Comparison of ENCODE assay signal across 8 cellular contexts in genomic region chr10:122980209-122981065, GRCh38. TPM values are rescaled to one million over a fixed set of nuclear protein-coding genes. Genes with fewer than 3 reads are reported as not detected.
DNase-seq lines count a peak whose midpoint lies in the region; ATAC-seq and TF ChIP-seq lines count a peak whose summit lies in the region.

Gene PSTK, plus strand, starts transcription at chr10:122980401. Its CDS starts 79 bp downstream, at chr10:122980480.

- peaks cover 13% of the 10 kb centered on the region for H3K4me1 ChIP-seq in lower lobe of right lung

- intact Hi-C loops in activated CD8-positive, alpha-beta T cell treated with anti-CD3 and anti-CD28 coated beads for 36 hours (cut with micrococcal nuclease), result no loop called here
- intact Hi-C loops in lower lobe of right lung (cut with DNase I), result no loop called here

- peak within 1 kb of the TSS; percentile 75 for H3K4me3 Mint-ChIP-seq in activated CD8-positive, alpha-beta T cell treated with anti-CD3 and anti-CD28 coated beads for 36 hours

- POLR2A ChIA-PET in activated CD8-positive, alpha-beta T cell treated with anti-CD3 and anti-CD28 coated beads for 36 hours (lab: Charles Lee), result interaction anchor here (0.6 to 6.2 kb wide), 10 partner anchors 9 to 41 kb away, joined by 3 to 38 read pairs (median 6); partner anchors contain the start of genes ACADSB, C10orf88 and IKZF5

- peak; percentile 63 for DNase-seq in CMK (ENCODE audit: low read depth)
- peak; percentile 84 to 90 for DNase-seq in HL-60 (ENCODE audit: low read depth in 1 of 2, low spot score in 1 of 2)
- peak; percentile 48 for DNase-seq in NCI-H82 treated with DMSO at 0.1 percent for 48 hours (lab: John Stamatoyannopoulos, UW; ENCODE audit: unreplicated experiment)
- DNase-seq in activated CD8-positive, alpha-beta T cell treated with anti-CD3 and anti-CD28 coated beads for 36 hours, result peak; percentile 92
- peak; percentile 94 for DNase-seq in ecto neural progenitor cell (ENCODE audit: low spot score)
- peak; percentile 95 for DNase-seq in lower lobe of right lung
- DNase-seq in stimulated activated CD4-positive, alpha-beta T cell treated with anti-CD3 and anti-CD28 coated beads, TNF-alpha, amount 100 ng/mL, for 1 hour (ENCODE audit: low read depth in 3 of 3, low spot score in 1 of 3), result peak; percentile 58 to 78 (median 72)

- ATAC-seq in GM19463 (IDR thresholded peaks at IDR 0.05; ENCODE audit: unreplicated experiment), result peak; percentile 97
- peak; percentile 98 for ATAC-seq in activated CD8-positive, alpha-beta T cell treated with anti-CD3 and anti-CD28 coated beads for 36 hours
- ATAC-seq in lower lobe of right lung, result peak; percentile 99 to 100

- H3K36me3 Mint-ChIP-seq in activated CD8-positive, alpha-beta T cell treated with anti-CD3 and anti-CD28 coated beads for 36 hours (ENCODE audit: low read depth), result no peaks in the 10 kb centered on the region

- CTCF ChIA-PET in activated CD8-positive, alpha-beta T cell treated with anti-CD3 and anti-CD28 coated beads for 36 hours (lab: Charles Lee), result interaction anchor here (0.6 to 5.0 kb wide), 13 partner anchors 9 to 445 kb away, joined by 3 to 30 read pairs (median 3); partner anchors contain the start of genes ACADSB and IKZF5

- H3K9me3 Mint-ChIP-seq in activated CD8-positive, alpha-beta T cell treated with anti-CD3 and anti-CD28 coated beads for 36 hours, result no peaks in the 10 kb centered on the region

- peak within 1 kb of the TSS; percentile 96 for H3K27ac Mint-ChIP-seq in activated CD8-positive, alpha-beta T cell treated with anti-CD3 and anti-CD28 coated beads for 36 hours

- H3K9me3 ChIP-seq in lower lobe of right lung, result no peaks in the 10 kb centered on the region

- H3K27ac ChIP-seq in HL-60 (replicated peaks) (peak within 1 kb of the TSS; percentile 99), lower lobe of right lung (peak within 1 kb of the TSS; percentile 96)

- H3K27me3 ChIP-seq in HL-60 (ENCODE audit: insufficient read depth, poor library complexity, severe bottlenecking) (no peaks in the 10 kb centered on the region), lower lobe of right lung (ENCODE audit: low read depth) (no peaks in the 10 kb centered on the region)

- peaks cover 16% of the 10 kb centered on the region for H3K4me1 Mint-ChIP-seq in activated CD8-positive, alpha-beta T cell treated with anti-CD3 and anti-CD28 coated beads for 36 hours (ENCODE audit: low read depth)

- TF ChIP-seq CTCF in HL-60 (IDR thresholded peaks at IDR 0.05; ENCODE audit: insufficient read depth, low read length) (peak; percentile 88), lower lobe of right lung (IDR thresholded peaks at IDR 0.05) (peak; percentile 95)
- peak; percentile 89 for TF ChIP-seq CTCF in activated CD8-positive, alpha-beta T cell treated with anti-CD3 and anti-CD28 coated beads for 36 hours (IDR thresholded peaks at IDR 0.05)

- H3K4me3 ChIP-seq in HL-60 (replicated peaks; ENCODE audit: insufficient read depth, low read length) (peak within 1 kb of the TSS; percentile 52), lower lobe of right lung (peak within 1 kb of the TSS; percentile 70)

- H3K36me3 ChIP-seq in lower lobe of right lung, result peaks cover 12% of the 10 kb centered on the region

- no peaks in the 10 kb centered on the region for H3K27me3 Mint-ChIP-seq in activated CD8-positive, alpha-beta T cell treated with anti-CD3 and anti-CD28 coated beads for 36 hours

RNA-seq across cellular contexts. Expression of gene PSTK, which starts in this region (rescaled TPM):
- 1 to 10 TPM; 4.3 to 4.8 TPM for total RNA-seq in activated CD8-positive, alpha-beta T cell treated with anti-CD3 and anti-CD28 coated beads for 36 hours
- total RNA-seq in lower lobe of right lung, result 2.8 TPM

Comparison
In these comparisons a context has a peak if more than half of its experiments do, and no peak if none do; other contexts are left out.
1. Peak in every context shown above with its lines: DNase-seq, ATAC-seq, H3K4me3 ChIP-seq and H3K27ac ChIP-seq.